ENCODE assay signal across 38 cellular contexts in the genomic region with DNA sequence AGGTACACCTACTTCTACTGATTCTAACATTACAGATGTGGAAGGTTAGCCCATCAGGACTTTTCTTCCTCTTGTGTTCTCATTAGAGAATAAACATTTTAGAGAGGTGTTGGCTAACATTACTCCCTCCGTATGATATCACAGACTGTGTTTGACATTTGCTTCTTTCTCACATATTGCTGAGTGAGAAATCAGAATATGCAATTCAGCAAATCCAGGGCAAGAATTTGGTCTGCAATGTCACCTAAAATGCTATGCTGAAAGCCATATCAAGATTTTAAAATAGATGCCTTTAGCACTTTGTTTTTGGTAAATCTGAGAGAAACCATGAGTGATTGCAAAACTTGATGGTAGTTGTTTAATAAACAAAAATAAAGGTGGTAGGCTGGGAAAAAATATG.
"Had no signal": no experiment of that assay in that cellular context is flagged by ENCODE, and none has a peak within 500 bp of the region (broad histone marks: within the 10 kb centered on the region; RNA-seq: fewer than 3 reads in every experiment).

No MANE protein-coding gene starts in this region.

- H3K9me3 Mint-ChIP-seq: activated naive CD4-positive, alpha-beta T cell treated with anti-CD3 and anti-CD28 coated beads, Interleukin-2, amount 10 ng/mL, durations not matched to agents 7 days and 5 days; activated naive CD4-positive, alpha-beta T cell treated with anti-CD3 and anti-CD28 coated beads, Interleukin-2, amount 50 U/mL, for 24 hours; activated naive CD4-positive, alpha-beta T cell treated with anti-CD3 and anti-CD28 coated beads, Interleukin-2, amount 50 U/mL, for 72 hours; activated naive CD8-positive, alpha-beta T cell treated with anti-CD3 and anti-CD28 coated beads for 36 hours; activated naive CD8-positive, alpha-beta T cell treated with anti-CD3 and anti-CD28 coated beads, Interleukin-2, amount 10 ng/mL, durations not matched to agents 7 days and 5 days; activated naive CD8-positive, alpha-beta T cell treated with anti-CD3 and anti-CD28 coated beads, Interleukin-2, amount 50 U/mL, for 24 hours; activated T-helper 1 cell treated with anti-CD3 and anti-CD28 coated beads, Interleukin-12 subunit alpha, Interleukin-12 subunit beta, Interleukin-2, Interleukin-4 antibody, amounts not matched to agents 30 ng/mL and 10 ng/mL and 1 ng/mL, durations not matched to agents 14 hours and 24 hours and 36 hours; activated T-helper 17 cell treated with anti-CD3 and anti-CD28 coated beads, Interleukin-2, amount 50 U/mL, for 72 hours; activated T-helper 2 cell treated with anti-CD3 and anti-CD28 coated beads, Interferon-gamma antibody, Interleukin-2, Interleukin-4, amounts not matched to agents 10 μg/mL and 5 μg/mL and 100 μg/mL, durations not matched to agents 14 hours and 24 hours and 36 hours; central memory CD8-positive, alpha-beta T cell had no signal

- ATAC-seq: activated naive CD4-positive, alpha-beta T cell treated with anti-CD3 and anti-CD28 coated beads, Interleukin-2, amount 50 U/mL, for 72 hours; activated naive CD8-positive, alpha-beta T cell treated with anti-CD3 and anti-CD28 coated beads, Interleukin-2, amount 50 U/mL, for 24 hours; activated T-cell treated with anti-CD3 and anti-CD28 coated beads, Interleukin-2, amount 50 U/mL, for 4 hours; activated T-cell treated with anti-CD3 and anti-CD28 coated beads, Interleukin-2, amount 50 U/mL, for 72 hours; activated T-helper 17 cell treated with anti-CD3 and anti-CD28 coated beads, Interleukin-2, amount 50 U/mL, for 72 hours; body of pancreas had no signal

- H3K36me3 ChIP-seq: adrenal gland, ascending aorta, brain microvascular endothelial cell, breast epithelium, cardiac muscle cell had no signal

- FAIRE-seq: astrocyte, colon had no signal

- H3K27ac ChIP-seq: adrenal gland, ascending aorta, body of pancreas, brain microvascular endothelial cell, breast epithelium, cardiac muscle cell had no signal

- H3K4me3 ChIP-seq: adrenal gland, ascending aorta, body of pancreas, breast epithelium, cardiac muscle cell had no signal

- H3K4me1 Mint-ChIP-seq: activated naive CD4-positive, alpha-beta T cell treated with anti-CD3 and anti-CD28 coated beads, Interleukin-2, amount 10 ng/mL, durations not matched to agents 7 days and 5 days; activated naive CD4-positive, alpha-beta T cell treated with anti-CD3 and anti-CD28 coated beads, Interleukin-2, amount 50 U/mL, for 24 hours; activated naive CD8-positive, alpha-beta T cell treated with anti-CD3 and anti-CD28 coated beads for 36 hours; activated naive CD8-positive, alpha-beta T cell treated with anti-CD3 and anti-CD28 coated beads, Interleukin-2, amount 10 ng/mL, durations not matched to agents 7 days and 5 days; activated naive CD8-positive, alpha-beta T cell treated with anti-CD3 and anti-CD28 coated beads, Interleukin-2, amount 50 U/mL, for 24 hours; activated T-helper 17 cell treated with anti-CD3 and anti-CD28 coated beads, Interleukin-2, amount 50 U/mL, for 72 hours; brain; central memory CD8-positive, alpha-beta T cell had no signal

- H3K36me3 Mint-ChIP-seq: activated naive CD4-positive, alpha-beta T cell treated with anti-CD3 and anti-CD28 coated beads, Interleukin-2, amount 10 ng/mL, durations not matched to agents 7 days and 5 days; activated naive CD4-positive, alpha-beta T cell treated with anti-CD3 and anti-CD28 coated beads, Interleukin-2, amount 50 U/mL, for 24 hours; activated naive CD4-positive, alpha-beta T cell treated with anti-CD3 and anti-CD28 coated beads, Interleukin-2, amount 50 U/mL, for 72 hours; activated naive CD8-positive, alpha-beta T cell; activated naive CD8-positive, alpha-beta T cell treated with anti-CD3 and anti-CD28 coated beads for 36 hours; activated naive CD8-positive, alpha-beta T cell treated with anti-CD3 and anti-CD28 coated beads, Interleukin-2, amount 10 ng/mL, durations not matched to agents 7 days and 5 days; brain had no signal

- H3K4me1 ChIP-seq: adrenal gland, ascending aorta, body of pancreas, breast epithelium had no signal

- DNase-seq: activated effector memory CD4-positive, alpha-beta T cell treated with anti-CD3 and anti-CD28 coated beads, Interleukin-2, amount 50 U/mL, for 16 hours; activated effector memory CD4-positive, alpha-beta T cell treated with Interleukin-2 at 50 U/mL for 16 hours; activated gamma-delta T cell; activated gamma-delta T cell treated with Interleukin-2 at 50 U/mL for 16 hours; activated naive CD4-positive, alpha-beta T cell; activated naive CD4-positive, alpha-beta T cell treated with anti-CD3 and anti-CD28 coated beads for 36 hours; activated naive CD4-positive, alpha-beta T cell treated with anti-CD3 and anti-CD28 coated beads, Interleukin-2, amount 10 ng/mL, durations not matched to agents 7 days and 5 days; activated naive CD4-positive, alpha-beta T cell treated with anti-CD3 and anti-CD28 coated beads, Interleukin-2, amount 50 U/mL, for 16 hours; activated naive CD4-positive, alpha-beta T cell treated with Interleukin-2 at 50 U/mL for 16 hours; activated naive CD8-positive, alpha-beta T cell treated with anti-CD3 and anti-CD28 coated beads for 36 hours; activated naive CD8-positive, alpha-beta T cell treated with anti-CD3 and anti-CD28 coated beads, Interleukin-2, amount 10 ng/mL, durations not matched to agents 7 days and 5 days; activated naive CD8-positive, alpha-beta T cell treated with anti-CD3 and anti-CD28 coated beads, Interleukin-2, amount 50 U/mL, for 24 hours; activated T-cell treated with anti-CD3 and anti-CD28 coated beads, Interleukin-2, amount 50 U/mL, for 4 hours; activated T-cell treated with anti-CD3 and anti-CD28 coated beads, Interleukin-2, amount 50 U/mL, for 48 hours; activated T-cell treated with anti-CD3 and anti-CD28 coated beads, Interleukin-2, amount 50 U/mL, for 72 hours; adrenal gland; amniotic stem cell; amygdala; anterior cingulate cortex; aorta; body of pancreas; brain microvascular endothelial cell; caudate nucleus; central memory CD4-positive, alpha-beta T cell; cerebellar nuclear complex had no signal

- H3K27me3 Mint-ChIP-seq: activated naive CD4-positive, alpha-beta T cell treated with anti-CD3 and anti-CD28 coated beads, Interleukin-2, amount 10 ng/mL, durations not matched to agents 7 days and 5 days; activated naive CD8-positive, alpha-beta T cell treated with anti-CD3 and anti-CD28 coated beads for 36 hours; activated naive CD8-positive, alpha-beta T cell treated with anti-CD3 and anti-CD28 coated beads, Interleukin-2, amount 10 ng/mL, durations not matched to agents 7 days and 5 days; activated naive CD8-positive, alpha-beta T cell treated with anti-CD3 and anti-CD28 coated beads, Interleukin-2, amount 50 U/mL, for 24 hours; brain; central memory CD8-positive, alpha-beta T cell had no signal

- H3K9me3 ChIP-seq: adrenal gland, ascending aorta, body of pancreas, breast epithelium had no signal

- H3K27ac Mint-ChIP-seq: activated naive CD4-positive, alpha-beta T cell treated with anti-CD3 and anti-CD28 coated beads for 36 hours; activated naive CD4-positive, alpha-beta T cell treated with anti-CD3 and anti-CD28 coated beads, Interleukin-2, amount 10 ng/mL, durations not matched to agents 7 days and 5 days; activated naive CD4-positive, alpha-beta T cell treated with anti-CD3 and anti-CD28 coated beads, Interleukin-2, amount 50 U/mL, for 24 hours; activated naive CD4-positive, alpha-beta T cell treated with anti-CD3 and anti-CD28 coated beads, Interleukin-2, amount 50 U/mL, for 72 hours; activated naive CD8-positive, alpha-beta T cell; activated naive CD8-positive, alpha-beta T cell treated with anti-CD3 and anti-CD28 coated beads for 36 hours; activated naive CD8-positive, alpha-beta T cell treated with anti-CD3 and anti-CD28 coated beads, Interleukin-2, amount 10 ng/mL, durations not matched to agents 7 days and 5 days; activated naive CD8-positive, alpha-beta T cell treated with anti-CD3 and anti-CD28 coated beads, Interleukin-2, amount 50 U/mL, for 24 hours; activated T-cell treated with anti-CD3 and anti-CD28 coated beads, Interleukin-2, amount 50 U/mL, for 72 hours; activated T-helper 1 cell treated with anti-CD3 and anti-CD28 coated beads, Interleukin-12 subunit alpha, Interleukin-12 subunit beta, Interleukin-2, Interleukin-4 antibody, amounts not matched to agents 30 ng/mL and 10 ng/mL and 1 ng/mL, durations not matched to agents 14 hours and 24 hours and 36 hours; activated T-helper 17 cell treated with anti-CD3 and anti-CD28 coated beads, Interleukin-2, amount 50 U/mL, for 72 hours; activated T-helper 2 cell treated with anti-CD3 and anti-CD28 coated beads, Interferon-gamma antibody, Interleukin-2, Interleukin-4, amounts not matched to agents 10 μg/mL and 5 μg/mL and 100 μg/mL, durations not matched to agents 14 hours and 24 hours and 36 hours; brain had no signal

- H3K27me3 ChIP-seq: adrenal gland, ascending aorta, body of pancreas, brain microvascular endothelial cell, breast epithelium had no signal

- H3K4me3 Mint-ChIP-seq: activated naive CD4-positive, alpha-beta T cell treated with anti-CD3 and anti-CD28 coated beads for 36 hours; activated naive CD4-positive, alpha-beta T cell treated with anti-CD3 and anti-CD28 coated beads, Interleukin-2, amount 10 ng/mL, durations not matched to agents 7 days and 5 days; activated naive CD4-positive, alpha-beta T cell treated with anti-CD3 and anti-CD28 coated beads, Interleukin-2, amount 50 U/mL, for 24 hours; activated naive CD8-positive, alpha-beta T cell; activated naive CD8-positive, alpha-beta T cell treated with anti-CD3 and anti-CD28 coated beads for 36 hours; activated naive CD8-positive, alpha-beta T cell treated with anti-CD3 and anti-CD28 coated beads, Interleukin-2, amount 10 ng/mL, durations not matched to agents 7 days and 5 days; activated naive CD8-positive, alpha-beta T cell treated with anti-CD3 and anti-CD28 coated beads, Interleukin-2, amount 50 U/mL, for 24 hours; activated T-cell treated with anti-CD3 and anti-CD28 coated beads, Interleukin-2, amount 50 U/mL, for 4 hours; activated T-cell treated with anti-CD3 and anti-CD28 coated beads, Interleukin-2, amount 50 U/mL, for 72 hours; activated T-helper 1 cell treated with anti-CD3 and anti-CD28 coated beads, Interleukin-12 subunit alpha, Interleukin-12 subunit beta, Interleukin-2, Interleukin-4 antibody, amounts not matched to agents 30 ng/mL and 10 ng/mL and 1 ng/mL, durations not matched to agents 14 hours and 24 hours and 36 hours; activated T-helper 17 cell treated with anti-CD3 and anti-CD28 coated beads, Interleukin-2, amount 50 U/mL, for 72 hours; brain; central memory CD8-positive, alpha-beta T cell had no signal
